Comparison of ENCODE assay signal across 1 cellular context in genomic region chrX:9530848-9531274, GRCh38.
A peak's percentile ranks its signal among the peaks of the same experiment; 100 is the strongest.
TF ChIP-seq lines count a peak whose summit lies in the region.

No MANE protein-coding gene starts in this region.

TF ChIP-seq in K562, 482 proteins besides CTCF, POLR2A, EP300 and RAD21 (continued from another document):
- TF ChIP-seq ZBTB40 (IDR thresholded peaks at IDR 0.05) = no peak
- TF ChIP-seq ZBTB40 (CRISPR knock-in tag; IDR thresholded peaks at IDR 0.05) = no peak
- TF ChIP-seq ZNF175 (CRISPR knock-in tag; IDR thresholded peaks at IDR 0.05; ENCODE audit: low read depth) = no peak
- TF ChIP-seq, protein P1, sequence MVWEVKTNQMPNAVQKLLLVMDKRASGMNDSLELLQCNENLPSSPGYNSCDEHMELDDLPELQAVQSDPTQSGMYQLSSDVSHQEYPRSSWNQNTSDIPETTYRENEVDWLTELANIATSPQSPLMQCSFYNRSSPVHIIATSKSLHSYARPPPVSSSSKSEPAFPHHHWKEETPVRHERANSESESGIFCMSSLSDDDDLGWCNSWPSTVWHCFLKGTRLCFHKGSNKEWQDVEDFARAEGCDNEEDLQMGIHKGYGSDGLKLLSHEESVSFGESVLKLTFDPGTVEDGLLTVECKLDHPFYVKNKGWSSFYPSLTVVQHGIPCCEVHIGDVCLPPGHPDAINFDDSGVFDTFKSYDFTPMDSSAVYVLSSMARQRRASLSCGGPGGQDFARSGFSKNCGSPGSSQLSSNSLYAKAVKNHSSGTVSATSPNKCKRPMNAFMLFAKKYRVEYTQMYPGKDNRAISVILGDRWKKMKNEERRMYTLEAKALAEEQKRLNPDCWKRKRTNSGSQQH (CRISPR knock-in tag; IDR thresholded peaks at IDR 0.05) = no peak
- TF ChIP-seq RHOXF2B (CRISPR knock-in tag; conservative IDR thresholded peaks at IDR 0.05) = no peak
- TF ChIP-seq ZNF253 (CRISPR knock-in tag; conservative IDR thresholded peaks at IDR 0.05) = no peak
- TF ChIP-seq CREM (IDR thresholded peaks at IDR 0.05; ENCODE audit: low read depth) = peak; percentile 45
